In genomic region chr5:77882670-77883257, GRCh38 we compare ENCODE assay signal across 8 cellular contexts.
DNase-seq lines count a peak whose midpoint lies in the region; ATAC-seq and TF ChIP-seq lines count a peak whose summit lies in the region.

No MANE protein-coding gene starts in this region.

- H3K27me3 Mint-ChIP-seq in activated CD4-positive, alpha-beta T cell treated with anti-CD3 and anti-CD28 coated beads, Interleukin-2, amount 10 ng/mL, durations not matched to agents 24 days and 14 days: peaks cover 13% of the 10 kb centered on the region
- peaks cover 17% of the 10 kb centered on the region for H3K27me3 Mint-ChIP-seq in activated CD4-positive, alpha-beta T cell treated with anti-CD3 and anti-CD28 coated beads, Interleukin-2, amount 10 ng/mL, durations not matched to agents 7 days and 5 days

- H3K4me1 Mint-ChIP-seq in activated CD4-positive, alpha-beta T cell treated with anti-CD3 and anti-CD28 coated beads, Interleukin-2, amount 10 ng/mL, durations not matched to agents 24 days and 14 days: peaks cover 10% of the 10 kb centered on the region
- peaks cover 8% of the 10 kb centered on the region for H3K4me1 Mint-ChIP-seq in activated CD4-positive, alpha-beta T cell treated with anti-CD3 and anti-CD28 coated beads, Interleukin-2, amount 10 ng/mL, durations not matched to agents 7 days and 5 days

- H3K9me3 Mint-ChIP-seq in activated CD4-positive, alpha-beta T cell treated with anti-CD3 and anti-CD28 coated beads, Interleukin-2, amount 10 ng/mL, durations not matched to agents 24 days and 14 days: peaks cover 4% of the 10 kb centered on the region
- no peaks in the 10 kb centered on the region for H3K9me3 Mint-ChIP-seq in activated CD4-positive, alpha-beta T cell treated with anti-CD3 and anti-CD28 coated beads, Interleukin-2, amount 10 ng/mL, durations not matched to agents 7 days and 5 days

- H3K36me3 ChIP-seq in Panc1 (ENCODE audit: control insufficient read depth, insufficient read depth, low read length): no peaks in the 10 kb centered on the region
- H3K36me3 ChIP-seq in ascending aorta: no peaks in the 10 kb centered on the region

- BruUV-seq in Panc1 (replicated peaks; lab: Mats Ljungman, UMichigan): no TSS peak

- H3K36me3 Mint-ChIP-seq in activated CD4-positive, alpha-beta T cell treated with anti-CD3 and anti-CD28 coated beads, Interleukin-2, amount 10 ng/mL, durations not matched to agents 24 days and 14 days (ENCODE audit: low read depth): no peaks in the 10 kb centered on the region
- no peaks in the 10 kb centered on the region for H3K36me3 Mint-ChIP-seq in activated CD4-positive, alpha-beta T cell treated with anti-CD3 and anti-CD28 coated beads, Interleukin-2, amount 10 ng/mL, durations not matched to agents 7 days and 5 days (ENCODE audit: low read depth)

- H3K27ac Mint-ChIP-seq in activated CD4-positive, alpha-beta T cell treated with anti-CD3 and anti-CD28 coated beads, Interleukin-2, amount 10 ng/mL, durations not matched to agents 24 days and 14 days: peak overlapping the region; percentile 55
- H3K27ac Mint-ChIP-seq in activated CD4-positive, alpha-beta T cell treated with anti-CD3 and anti-CD28 coated beads, Interleukin-2, amount 10 ng/mL, durations not matched to agents 7 days and 5 days: no peak overlapping the region

- TF ChIP-seq CTCF in Panc1 (IDR thresholded peaks at IDR 0.05) (no peak), ascending aorta (IDR thresholded peaks at IDR 0.05) (no peak)

- 0 out of 2 replicates have a peak, but pooled peaks have one; percentile 38 for ATAC-seq in Panc1

- no peak overlapping the region for H3K4me3 Mint-ChIP-seq in activated CD4-positive, alpha-beta T cell treated with anti-CD3 and anti-CD28 coated beads, Interleukin-2, amount 10 ng/mL, durations not matched to agents 24 days and 14 days
- no peak overlapping the region for H3K4me3 Mint-ChIP-seq in activated CD4-positive, alpha-beta T cell treated with anti-CD3 and anti-CD28 coated beads, Interleukin-2, amount 10 ng/mL, durations not matched to agents 7 days and 5 days

- H3K27ac ChIP-seq in Panc1 (ENCODE audit: low read length): no peak overlapping the region
- H3K27ac ChIP-seq in ascending aorta: no peak overlapping the region

- H3K4me1 ChIP-seq in Panc1 (ENCODE audit: control insufficient read depth, insufficient read depth, low read length) (no peaks in the 10 kb centered on the region), ascending aorta (no peaks in the 10 kb centered on the region)

- in situ Hi-C loops in Panc1 (cut with HindIII; ENCODE audit: low pct_unique_long_range_greater_than_20kb, low sequenced_read_pairs): no loop called here

- POLR2A ChIA-PET in activated CD4-positive, alpha-beta T cell treated with anti-CD3 and anti-CD28 coated beads, Interleukin-2, amount 10 ng/mL, durations not matched to agents 7 days and 5 days (lab: Charles Lee): no interaction called here
- POLR2A ChIA-PET in Panc1 (lab: Charles Lee): no interaction called here

- H3K27me3 ChIP-seq in Panc1 (ENCODE audit: control insufficient read depth, insufficient read depth, low read length) (no peaks in the 10 kb centered on the region), ascending aorta (no peaks in the 10 kb centered on the region)

- CTCF ChIA-PET in activated CD4-positive, alpha-beta T cell treated with anti-CD3 and anti-CD28 coated beads, Interleukin-2, amount 10 ng/mL, durations not matched to agents 7 days and 5 days (lab: Charles Lee): interaction anchor here (0.5 kb wide), 1 partner anchor 78 kb away, joined by 3 read pairs; no protein-coding TSS in a partner anchor
- CTCF ChIA-PET in Panc1 (lab: Charles Lee): no interaction called here

- intact Hi-C loops in activated CD4-positive, alpha-beta T cell treated with anti-CD3 and anti-CD28 coated beads, Interleukin-2, amount 10 ng/mL, durations not matched to agents 24 days and 14 days (cut with micrococcal nuclease): no loop called here
- intact Hi-C loops in Panc1 (cut with micrococcal nuclease; ENCODE audit: unreplicated experiment) (no loop called here), ascending aorta (cut with DNase I) (no loop called here)

- H3K4me3 ChIP-seq in Panc1 (ENCODE audit: low read depth in 2 of 2, low read length in 2 of 2) (no peak overlapping the region), ascending aorta (no peak overlapping the region)

- DNase-seq in activated CD4-positive, alpha-beta T cell treated with anti-CD3 and anti-CD28 coated beads, Interleukin-2, amount 10 ng/mL, durations not matched to agents 24 days and 14 days: no peak
- no peak for DNase-seq in activated CD4-positive, alpha-beta T cell treated with anti-CD3 and anti-CD28 coated beads, Interleukin-2, amount 10 ng/mL, durations not matched to agents 7 days and 5 days
- no peak for DNase-seq in Panc1 (ENCODE audit: low read depth, low spot score)
- DNase-seq in dedifferentiated amniotic fluid mesenchymal stem cell (ENCODE audit: extremely low spot score): peak; percentile 25
- DNase-seq in stimulated activated CD4-positive, alpha-beta T cell treated with anti-CD3 and anti-CD28 coated beads, Interleukin-4, amount 100 ng/mL, for 24 hours: peak; percentile 14
- DNase-seq in ascending aorta (ENCODE audit: low spot score in 2 of 2): no peak
- DNase-seq in globus pallidus (ENCODE audit: low spot score): no peak
- no peak for DNase-seq in occipital lobe (lab: John Stamatoyannopoulos, UW)

- H3K9me3 ChIP-seq in Panc1 (ENCODE audit: control insufficient read depth, insufficient read depth, low read depth, low read length) (no peaks in the 10 kb centered on the region), ascending aorta (no peaks in the 10 kb centered on the region)

Comparison
In these comparisons a context has a peak if more than half of its experiments do, and no peak if none do; other contexts are left out.
1. DNase-seq: peak in dedifferentiated amniotic fluid mesenchymal stem cell (single experiment) and stimulated activated CD4-positive, alpha-beta T cell treated with anti-CD3 and anti-CD28 coated beads, Interleukin-4, amount 100 ng/mL, for 24 hours (single experiment); none in activated CD4-positive, alpha-beta T cell treated with anti-CD3 and anti-CD28 coated beads, Interleukin-2, amount 10 ng/mL, durations not matched to agents 24 days and 14 days (single experiment), activated CD4-positive, alpha-beta T cell treated with anti-CD3 and anti-CD28 coated beads, Interleukin-2, amount 10 ng/mL, durations not matched to agents 7 days and 5 days (single experiment), Panc1 (single experiment), ascending aorta (0 of 2), globus pallidus (single experiment) and occipital lobe (single experiment).